Comparison of ENCODE assay signal across 8 cellular contexts in the genomic region with DNA sequence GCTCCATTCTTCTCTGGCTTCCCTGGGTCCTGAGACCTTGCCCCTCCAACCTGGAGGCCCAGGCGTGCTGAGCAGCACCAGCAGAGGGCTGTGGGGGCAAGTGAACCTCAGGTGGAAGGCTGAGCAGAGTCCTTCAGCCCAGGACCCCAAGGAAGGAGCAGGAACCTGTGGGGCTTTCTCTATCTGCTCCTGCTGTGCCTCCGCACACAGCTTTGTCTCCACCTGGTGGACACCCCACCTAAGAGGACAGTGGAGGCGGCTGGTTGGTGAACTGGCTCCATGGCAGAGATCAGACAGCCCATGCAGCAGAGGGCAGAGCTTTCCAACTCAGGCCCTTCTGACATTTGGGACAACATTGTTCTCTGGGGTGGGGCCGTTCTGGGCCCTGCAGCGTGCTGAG. TPM values are rescaled to one million over a fixed set of nuclear protein-coding genes. Genes with fewer than 3 reads are reported as not detected.
DNase-seq lines count a peak whose midpoint lies in the region; ATAC-seq and TF ChIP-seq lines count a peak whose summit lies in the region.

No MANE protein-coding gene starts in this region.

- peaks cover 0 to 8% of the 10 kb centered on the region in 2 experiments for H3K9me3 ChIP-seq in CD4-positive, CD25-positive, alpha-beta regulatory T cell (ENCODE audit: control insufficient read depth in 2 of 2, low read length in 2 of 2)

- H3K4me1 ChIP-seq in CD4-positive, CD25-positive, alpha-beta regulatory T cell (ENCODE audit: control insufficient read depth, insufficient read depth, low read length, poor library complexity, severe bottlenecking): no peaks in the 10 kb centered on the region

- H3K27me3 ChIP-seq in CD4-positive, CD25-positive, alpha-beta regulatory T cell (ENCODE audit: control insufficient read depth, insufficient read depth, low read length): no peaks in the 10 kb centered on the region

- TF ChIP-seq CTCF in HFFc6 (IDR thresholded peaks at IDR 0.05) (peak; percentile 69), VCaP (conservative IDR thresholded peaks at IDR 0.05) (peak; percentile 66)

- no peaks in the 10 kb centered on the region for H3K36me3 ChIP-seq in CD4-positive, CD25-positive, alpha-beta regulatory T cell (ENCODE audit: control insufficient read depth, insufficient read depth, low read length)

- ATAC-seq in CD4-positive, CD25-positive, alpha-beta regulatory T cell (ENCODE audit: low read depth in 2 of 2): peak in 1 of 2 donors; percentile 50
- peak; percentile 69 for ATAC-seq in esophagus mucosa
- ATAC-seq in GM18498 (IDR thresholded peaks at IDR 0.05; ENCODE audit: unreplicated experiment): no peak
- no peak for ATAC-seq in GM19395 (IDR thresholded peaks at IDR 0.05; ENCODE audit: unreplicated experiment)
- ATAC-seq in HG03460 (IDR thresholded peaks at IDR 0.05; ENCODE audit: unreplicated experiment): no peak

- DNase-seq in CD4-positive, CD25-positive, alpha-beta regulatory T cell: peak in 2 of 3 donors; percentile 36 to 39
- DNase-seq in HFFc6: no peak
- DNase-seq in stimulated activated CD4-positive, alpha-beta T cell treated with anti-CD3 and anti-CD28 coated beads, Interleukin-4, amount 100 ng/mL, for 4 hours: peak; percentile 46 to 49

- H3K27ac Mint-ChIP-seq in CD4-positive, CD25-positive, alpha-beta regulatory T cell: no peak overlapping the region
- H3K27ac Mint-ChIP-seq in HFFc6: no peak overlapping the region

- no peak overlapping the region for H3K4me3 Mint-ChIP-seq in CD4-positive, CD25-positive, alpha-beta regulatory T cell
- no peak overlapping the region for H3K4me3 Mint-ChIP-seq in HFFc6

- no peak overlapping the region for H3K4me3 ChIP-seq in CD4-positive, CD25-positive, alpha-beta regulatory T cell (ENCODE audit: low read depth, low read length)

- peaks cover 0 to 4% (median 2%) of the 10 kb centered on the region in 7 donors for H3K9me3 Mint-ChIP-seq in CD4-positive, CD25-positive, alpha-beta regulatory T cell
- H3K9me3 Mint-ChIP-seq in HFFc6: peaks cover 25% of the 10 kb centered on the region

- no peaks in the 10 kb centered on the region for H3K27me3 Mint-ChIP-seq in CD4-positive, CD25-positive, alpha-beta regulatory T cell
- H3K27me3 Mint-ChIP-seq in HFFc6 (ENCODE audit: insufficient read depth): peaks cover 43% of the 10 kb centered on the region

- peaks cover 5% of the 10 kb centered on the region for H3K36me3 Mint-ChIP-seq in CD4-positive, CD25-positive, alpha-beta regulatory T cell
- H3K36me3 Mint-ChIP-seq in HFFc6 (ENCODE audit: low read depth): peaks cover 13% of the 10 kb centered on the region

- H3K4me1 Mint-ChIP-seq in CD4-positive, CD25-positive, alpha-beta regulatory T cell: no peaks in the 10 kb centered on the region
- H3K4me1 Mint-ChIP-seq in HFFc6 (ENCODE audit: low read depth): no peaks in the 10 kb centered on the region

- no peak overlapping the region for H3K27ac ChIP-seq in CD4-positive, CD25-positive, alpha-beta regulatory T cell (ENCODE audit: insufficient read depth, low read length, poor library complexity, severe bottlenecking)
- no peak overlapping the region for H3K27ac ChIP-seq in VCaP

RNA-seq across cellular contexts. Expression of gene ZFR2, which starts 19.7 kb away (rescaled TPM):
- total RNA-seq in CD4-positive, CD25-positive, alpha-beta regulatory T cell: not detected
- 1 to 10 TPM in 1 of 4 donors, under 1 TPM in 3; 0.06 to 1.3 (median 0.57) TPM for polyA plus RNA-seq in CD4-positive, CD25-positive, alpha-beta regulatory T cell
- not detected for total RNA-seq in HFFc6 (2021; fragmentation: NEBNext Ultra II Directional; extraction: Animal tissue kit (Norgen Biotek cat#: 25700))
- total RNA-seq in esophagus mucosa: not detected

RNA-seq across cellular contexts. Expression of gene ATCAY, which starts 31.4 kb away (rescaled TPM):
- not detected for total RNA-seq in CD4-positive, CD25-positive, alpha-beta regulatory T cell
- not detected for polyA plus RNA-seq in CD4-positive, CD25-positive, alpha-beta regulatory T cell
- total RNA-seq in HFFc6 (2021; fragmentation: NEBNext Ultra II Directional; extraction: Animal tissue kit (Norgen Biotek cat#: 25700)): not detected
- not detected for total RNA-seq in esophagus mucosa
